In genomic region chr1:16210581-16210980, GRCh38 we compare ENCODE assay signal across 29 cellular contexts. TPM values are rescaled to one million over a fixed set of nuclear protein-coding genes. Genes with fewer than 3 reads are reported as not detected.
DNase-seq lines count a peak whose midpoint lies in the region; ATAC-seq and TF ChIP-seq lines count a peak whose summit lies in the region.
"Had no signal": no experiment of that assay in that cellular context is flagged by ENCODE, and none has a peak within 500 bp of the region (broad histone marks: within the 10 kb centered on the region; RNA-seq: fewer than 3 reads in every experiment).

No MANE protein-coding gene starts in this region.

- CTCF ChIA-PET in GM10248 (lab: Yijun Ruan, JAX) = interaction anchor here (1.0 to 3.4 kb wide), 2 partner anchors 129 to 132 kb away, joined by 3 to 10 read pairs; no protein-coding TSS in a partner anchor

- H3K27ac ChIP-seq in caudate nucleus (ENCODE audit: low read depth, low read length) (peak overlapping the region; percentile 5), tibial nerve (peak overlapping the region in 3 of 4 donors; percentile 13 to 77 (median 72))
- H3K27ac ChIP-seq: SJSA1, thoracic aorta, WERI-Rb-1 had no signal

- POLR2A ChIA-PET in GM10248 (lab: Yijun Ruan, JAX) = no interaction called here

- H3K36me3 Mint-ChIP-seq in nephron (ENCODE audit: low read depth) = no peaks in the 10 kb centered on the region
- H3K36me3 Mint-ChIP-seq: activated naive CD8-positive, alpha-beta T cell; natural killer cell had no signal

- peak overlapping the region in 1 of 3 experiments; percentile 2 for H3K27ac Mint-ChIP-seq in nephron
- H3K27ac Mint-ChIP-seq: activated naive CD8-positive, alpha-beta T cell; effector memory CD8-positive, alpha-beta T cell; natural killer cell had no signal

- TF ChIP-seq CTCF in nephron (IDR thresholded peaks at IDR 0.05; ENCODE audit: unreplicated experiment in 3 of 3) = no peak
- no peak for TF ChIP-seq CTCF in tibial nerve (IDR thresholded peaks at IDR 0.05)
- no peak for TF ChIP-seq CTCF in GM10248 (IDR thresholded peaks at IDR 0.05; ENCODE audit: control extremely low read depth, extremely low read depth, low read depth, missing control alignments)

- no peaks in the 10 kb centered on the region for H3K36me3 ChIP-seq in tibial nerve
- H3K36me3 ChIP-seq: pancreas, SJSA1, thoracic aorta, WERI-Rb-1 had no signal

- H3K4me1 Mint-ChIP-seq in nephron = peaks cover 14% of the 10 kb centered on the region

- no peaks in the 10 kb centered on the region for H3K9me3 Mint-ChIP-seq in nephron
- H3K9me3 Mint-ChIP-seq: effector memory CD8-positive, alpha-beta T cell; natural killer cell had no signal

- peak overlapping the region; percentile 6 to 39 (median 15) for H3K4me3 Mint-ChIP-seq in nephron
- H3K4me3 Mint-ChIP-seq: activated naive CD8-positive, alpha-beta T cell; effector memory CD8-positive, alpha-beta T cell; natural killer cell had no signal

- no peaks in the 10 kb centered on the region for H3K27me3 ChIP-seq in tibial nerve
- H3K27me3 ChIP-seq: pancreas, SJSA1 had no signal

- DNase-seq in NCI-H446 treated with DMSO at 0.1 percent for 48 hours (lab: John Stamatoyannopoulos, UW) (peak; percentile 73), caudate nucleus (lab: John Stamatoyannopoulos, UW) (no peak), tibial nerve (ENCODE audit: low spot score in 2 of 2) (no peak), glomerular visceral epithelial cell (ENCODE audit: extremely low spot score) (no peak), GM10248 (ENCODE audit: extremely low spot score) (no peak)
- DNase-seq: activated CD4-positive, alpha-beta T cell treated with anti-CD3 and anti-CD28 coated beads, Interleukin-2, amount 50 U/mL, for 1 hour; activated effector memory CD4-positive, alpha-beta T cell treated with anti-CD3 and anti-CD28 coated beads, Interleukin-2, amount 50 U/mL, for 16 hours; activated T-cell treated with anti-CD3 and anti-CD28 coated beads, Interleukin-2, amount 50 U/mL, for 1 hour; aorta; COR-L47; cortex of kidney; DMS79; effector memory CD8-positive, alpha-beta T cell; erythroblast; GDM1; left ventricle myocardium superior; MV-4-11; natural killer cell; NCI-H1436 treated with DMSO at 0.1 percent for 48 hours; NCI-H82; stimulated activated CD4-positive, alpha-beta T cell treated with anti-CD3 and anti-CD28 coated beads, Interleukin-1b, Interleukin-23, amount 100 ng/mL, for 48 hours; stimulated activated naive CD4-positive, alpha-beta T cell treated with Interleukin-2 at 50 U/mL for 16 hours; WERI-Rb-1 had no signal

- no peak for TF ChIP-seq POLR2A in tibial nerve (IDR thresholded peaks at IDR 0.05)

- no peak overlapping the region for H3K4me3 ChIP-seq in tibial nerve
- H3K4me3 ChIP-seq: pancreas, SJSA1, thoracic aorta had no signal

- H3K9me3 ChIP-seq in tibial nerve = no peaks in the 10 kb centered on the region
- H3K9me3 ChIP-seq: pancreas, SJSA1, thoracic aorta had no signal

- peaks cover 6% of the 10 kb centered on the region for H3K27me3 Mint-ChIP-seq in nephron (ENCODE audit: low read depth)
- H3K27me3 Mint-ChIP-seq: activated naive CD8-positive, alpha-beta T cell; effector memory CD8-positive, alpha-beta T cell had no signal

- TF ChIP-seq EP300 in tibial nerve (IDR thresholded peaks at IDR 0.05) = no peak

- no peak for ATAC-seq in GM18870 (IDR thresholded peaks at IDR 0.05; ENCODE audit: unreplicated experiment)
- ATAC-seq: effector memory CD8-positive, alpha-beta T cell; left ventricle myocardium superior; natural killer cell; pancreas had no signal

- peaks cover 0 to 34% (median 3%) of the 10 kb centered on the region in 4 donors for H3K4me1 ChIP-seq in tibial nerve

- 69 to 73% methylated on average over 4 of the region's 4 CpGs for WGBS in tibial nerve, 2 donors

RNA-seq across cellular contexts. Expression of gene ARHGEF19, which starts 1.9 kb away (rescaled TPM):
- 10 to 100 TPM in 2 of 4 donors, 1 to 10 TPM in 2; 7.8 to 19.3 (median 11.1) TPM for total RNA-seq in tibial nerve

RNA-seq across cellular contexts. Expression of gene CPLANE2, which starts 26.4 kb away (rescaled TPM):
- total RNA-seq in tibial nerve = 10 to 100 TPM in 2 of 4 donors, 1 to 10 TPM in 2; 3.6 to 14.4 (median 9.6) TPM

RNA-seq across cellular contexts. Expression of gene EPHA2, which starts 54.7 kb away (rescaled TPM):
- total RNA-seq in tibial nerve = 10 to 100 TPM; 30.0 to 66.9 (median 35.9) TPM
